In the genomic region with DNA sequence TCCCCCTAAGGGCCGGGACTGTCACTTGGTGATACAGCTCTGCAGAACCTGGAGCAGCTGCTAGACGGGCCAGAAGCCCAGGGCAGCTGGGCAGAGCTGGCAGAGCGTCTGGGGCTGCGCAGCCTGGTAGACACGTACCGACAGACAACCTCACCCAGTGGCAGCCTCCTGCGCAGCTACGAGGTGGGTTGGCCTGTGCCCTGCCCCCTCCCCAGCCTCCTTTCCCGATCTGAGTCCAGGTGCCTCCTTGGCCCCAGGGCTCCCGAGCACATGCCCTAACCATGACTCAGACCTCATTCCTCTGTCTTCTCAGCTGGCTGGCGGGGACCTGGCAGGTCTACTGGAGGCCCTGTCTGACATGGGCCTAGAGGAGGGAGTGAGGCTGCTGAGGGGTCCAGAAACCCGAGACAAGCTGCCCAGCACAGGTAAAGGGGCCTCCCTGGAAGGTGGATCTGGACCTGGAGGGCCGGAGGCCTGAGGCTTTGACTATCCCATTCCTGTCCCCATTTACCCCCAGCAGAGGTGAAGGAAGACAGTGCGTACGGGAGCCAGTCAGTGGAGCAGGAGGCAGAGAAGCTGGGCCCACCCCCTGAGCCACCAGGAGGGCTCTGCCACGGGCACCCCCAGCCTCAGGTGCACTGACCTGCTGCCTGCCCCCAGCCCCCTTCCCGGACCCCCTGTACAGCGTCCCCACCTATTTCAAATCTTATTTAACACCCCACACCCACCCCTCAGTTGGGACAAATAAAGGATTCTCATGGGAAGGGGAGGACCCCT, we compare ENCODE assay signal across 12 cellular contexts. TPM values are rescaled to one million over a fixed set of nuclear protein-coding genes. Genes with fewer than 3 reads are reported as not detected.
DNase-seq lines count a peak whose midpoint lies in the region; TF ChIP-seq lines count a peak whose summit lies in the region.
"Had no signal": no experiment of that assay in that cellular context is flagged by ENCODE, and none has a peak within 500 bp of the region (broad histone marks: within the 10 kb centered on the region; RNA-seq: fewer than 3 reads in every experiment).

No MANE protein-coding gene starts in this region.

- no peak overlapping the region for H3K4me3 Mint-ChIP-seq in chondrocyte (ENCODE audit: unreplicated experiment)

- H3K4me3 ChIP-seq in lower leg skin (ENCODE audit: low read depth, poor library complexity, severe bottlenecking) = no peak overlapping the region

- H3K27me3 Mint-ChIP-seq in chondrocyte (ENCODE audit: low read depth) = no peaks in the 10 kb centered on the region

- H3K9me3 Mint-ChIP-seq in chondrocyte (ENCODE audit: low read depth) = no peaks in the 10 kb centered on the region

- 52 to 62% methylated on average over 17 to 18 of the region's 18 CpGs for WGBS in lower leg skin, 2 donors

- peaks cover 31% of the 10 kb centered on the region for H3K4me1 Mint-ChIP-seq in chondrocyte (ENCODE audit: low read depth)

- H3K36me3 Mint-ChIP-seq in chondrocyte (ENCODE audit: low read depth) = peaks cover 8% of the 10 kb centered on the region

- intact Hi-C loops in lower leg skin (cut with DNase I; ENCODE audit: low total_unique reads) = no loop called here

- no peak for TF ChIP-seq POLR2A in lower leg skin (IDR thresholded peaks at IDR 0.05)

- no peak for TF ChIP-seq CTCF in chondrocyte (IDR thresholded peaks at IDR 0.05)
- no peak for TF ChIP-seq CTCF in lower leg skin (IDR thresholded peaks at IDR 0.05)

- DNase-seq in ELR (ENCODE audit: low read depth) = peak; percentile 86
- DNase-seq in M059J (ENCODE audit: low read depth) = peak; percentile 88
- no peak for DNase-seq in chondrocyte (ENCODE audit: low spot score)
- peak; percentile 70 for DNase-seq in renal cortical epithelial cell (ENCODE audit: low read depth)
- no peak for DNase-seq in lower leg skin (ENCODE audit: low spot score in 2 of 2)
- no peak for DNase-seq in NCI-H69 (lab: John Stamatoyannopoulos, UW)
- no peak for DNase-seq in midbrain (lab: John Stamatoyannopoulos, UW)
- no peak for DNase-seq in activated CD4-positive, alpha-beta T cell treated with anti-CD3 and anti-CD28 coated beads for 48 hours
- DNase-seq: hypothalamus, NCI-H1436, small intestine had no signal

- H3K27ac Mint-ChIP-seq in chondrocyte (ENCODE audit: unreplicated experiment) = peak overlapping the region; percentile 8

RNA-seq across cellular contexts. Expression of a gene that starts 6.4 kb away (rescaled TPM):
- total RNA-seq in M059J (2014; rRNA removed; shearing (Covaris generic)) = 9.1 and 20.7 TPM in 2 replicates
- total RNA-seq in chondrocyte (29.4 to 38.0 TPM (median 35.9 TPM) in 3 replicates), renal cortical epithelial cell (52.4 and 57.3 TPM in 2 replicates), lower leg skin (10 to 100 TPM; 19.4 to 36.1 (median 20.1) TPM)

RNA-seq across cellular contexts. Expression of a gene that starts 16.7 kb away (rescaled TPM):
- not detected in 2 replicates for total RNA-seq in M059J (2014; rRNA removed; shearing (Covaris generic))
- total RNA-seq in chondrocyte = 3.0 to 4.0 TPM (median 4.0 TPM) in 3 replicates
- total RNA-seq in renal cortical epithelial cell = 0.17 and 3.5 TPM in 2 replicates
- 1 to 10 TPM in 3 of 4 donors, under 1 TPM in 1; 0.56 to 4.5 (median 2.1) TPM for total RNA-seq in lower leg skin

RNA-seq across cellular contexts. Expression of a gene that starts 18.7 kb away (rescaled TPM):
- total RNA-seq in M059J (2014; rRNA removed; shearing (Covaris generic)) = 8.2 and 18.8 TPM in 2 replicates
- total RNA-seq in chondrocyte = 8.8 to 10.1 TPM (median 9.0 TPM) in 3 replicates
- 12.7 and 15.1 TPM in 2 replicates for total RNA-seq in renal cortical epithelial cell
- 10 to 100 TPM; 18.2 to 25.3 (median 19.1) TPM for total RNA-seq in lower leg skin

RNA-seq across cellular contexts. Expression of a gene that starts 30.5 kb away (rescaled TPM):
- 33.1 and 50.9 TPM in 2 replicates for total RNA-seq in M059J (2014; rRNA removed; shearing (Covaris generic))
- total RNA-seq in chondrocyte = 55.1 to 64.3 TPM (median 57.7 TPM) in 3 replicates
- 49.5 and 50.0 TPM in 2 replicates for total RNA-seq in renal cortical epithelial cell
- total RNA-seq in lower leg skin = 10 to 100 TPM; 30.3 to 51.2 (median 32.7) TPM

RNA-seq across cellular contexts. Expression of a gene that starts 49.4 kb away (rescaled TPM):
- not detected in 2 replicates for total RNA-seq in M059J (2014; rRNA removed; shearing (Covaris generic))
- total RNA-seq in chondrocyte = not detected in 3 replicates
- 0.25 and 1.6 TPM in 2 replicates for total RNA-seq in renal cortical epithelial cell
- 10 to 100 TPM in 3 of 4 donors, 1 to 10 TPM in 1; 7.6 to 17.3 (median 11.5) TPM for total RNA-seq in lower leg skin
- total RNA-seq: G401 had no signal

Comparison
In these comparisons a context has a peak if more than half of its experiments do, and no peak if none do; other contexts are left out.
1. DNase-seq: peak in ELR (single experiment), M059J (single experiment) and renal cortical epithelial cell (single experiment); none in chondrocyte (single experiment), lower leg skin (0 of 2), NCI-H69 (single experiment), midbrain (single experiment) and activated CD4-positive, alpha-beta T cell treated with anti-CD3 and anti-CD28 coated beads for 48 hours (single experiment).